In the genomic region with DNA sequence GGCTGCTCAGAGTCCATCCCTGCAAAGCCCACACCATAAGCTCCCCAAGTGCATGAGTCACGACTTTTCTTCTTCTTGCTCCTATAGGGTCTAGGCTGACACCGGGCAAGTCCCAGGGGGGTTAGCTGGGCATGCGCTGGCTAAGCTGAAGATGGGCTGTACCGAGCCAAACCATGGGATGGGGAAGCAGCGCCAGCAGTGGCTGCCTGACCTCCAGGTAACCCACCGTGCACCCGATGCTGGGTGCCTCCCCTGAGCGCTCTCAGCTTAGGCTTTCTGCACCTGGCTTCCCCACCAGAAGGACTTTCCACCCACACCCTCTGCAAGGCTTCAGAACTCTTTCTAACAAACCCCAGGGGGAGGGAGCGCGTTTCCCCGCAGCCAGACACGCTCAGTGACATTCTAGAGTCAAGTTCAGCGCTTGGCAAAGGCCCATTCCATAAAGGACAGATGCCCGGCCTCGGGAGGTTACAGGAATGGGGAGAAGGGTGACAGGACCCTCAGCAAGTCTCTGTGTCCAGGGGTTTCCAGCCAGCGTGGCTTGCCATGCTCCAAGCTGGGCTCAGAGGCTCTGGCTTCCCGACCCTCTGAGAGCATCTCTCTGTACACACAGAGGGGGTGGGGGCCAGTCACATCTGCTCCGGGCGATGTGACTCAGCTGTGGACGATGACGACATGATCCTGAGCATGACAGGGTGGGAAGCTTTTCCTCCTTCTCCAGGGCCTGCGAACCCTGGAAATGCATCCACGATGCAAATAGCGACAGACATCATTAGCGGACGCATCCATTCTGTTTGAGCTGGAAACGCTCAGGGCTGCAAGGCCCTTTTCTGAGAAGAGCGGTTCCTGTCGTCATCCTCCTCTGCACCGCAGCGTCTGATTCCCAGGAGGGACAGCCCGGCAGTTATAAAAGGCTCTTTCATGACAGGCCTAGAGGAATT, we compare ENCODE assay signal across 10 cellular contexts.
DNase-seq lines count a peak whose midpoint lies in the region; ATAC-seq and TF ChIP-seq lines count a peak whose summit lies in the region.
"Had no signal": no experiment of that assay in that cellular context is flagged by ENCODE, and none has a peak within 500 bp of the region (broad histone marks: within the 10 kb centered on the region; RNA-seq: fewer than 3 reads in every experiment).

No MANE protein-coding gene starts in this region.

- CTCF ChIA-PET in GM10248 (lab: Yijun Ruan, JAX) = interaction anchor here (1.0 to 1.1 kb wide), 2 partner anchors 12 to 42 kb away, joined by 3 to 4 read pairs; no protein-coding TSS in a partner anchor

- intact Hi-C loops in sciatic nerve (cut with DNase I) = no loop called here

- no peak for TF ChIP-seq CTCF in GM10248 (IDR thresholded peaks at IDR 0.05; ENCODE audit: control extremely low read depth, extremely low read depth, low read depth, missing control alignments)

- ATAC-seq in esophagus mucosa = peak; percentile 36
- ATAC-seq in sciatic nerve = peak; percentile 83
- ATAC-seq in HG03097 (IDR thresholded peaks at IDR 0.05; ENCODE audit: low FRiP score, unreplicated experiment) = no peak
- ATAC-seq in GM21576 (IDR thresholded peaks at IDR 0.05; ENCODE audit: unreplicated experiment) = no peak

- POLR2A ChIA-PET in GM10248 (lab: Yijun Ruan, JAX) = no interaction called here

- peak; percentile 46 for DNase-seq in GM10248 (ENCODE audit: extremely low spot score)
- DNase-seq in NCI-H2171 (lab: John Stamatoyannopoulos, UW) = peak; percentile 38
- DNase-seq in sciatic nerve (ENCODE audit: low spot score) = no peak
- no peak for DNase-seq in stimulated activated CD8-positive, alpha-beta memory T cell treated with anti-CD3 and anti-CD28 coated beads, Interleukin-4, amount 100 ng/mL, for 48 hours
- no peak for DNase-seq in OCI-M1 (lab: John Stamatoyannopoulos, UW)
- DNase-seq: activated naive CD8-positive, alpha-beta T cell treated with anti-CD3 and anti-CD28 coated beads, Interleukin-2, amount 10 ng/mL, durations not matched to agents 7 days and 5 days; hippocampal formation had no signal

Comparison
In these comparisons a context has a peak if more than half of its experiments do, and no peak if none do; other contexts are left out.
1. DNase-seq: peak in GM10248 (single experiment) and NCI-H2171 (single experiment); none in sciatic nerve (single experiment), stimulated activated CD8-positive, alpha-beta memory T cell treated with anti-CD3 and anti-CD28 coated beads, Interleukin-4, amount 100 ng/mL, for 48 hours (single experiment) and OCI-M1 (single experiment).
2. ATAC-seq: peak in esophagus mucosa (single experiment) and sciatic nerve (single experiment); none in HG03097 (single experiment) and GM21576 (single experiment).